Comparison of ENCODE assay signal across 1 cellular context in the genomic region with DNA sequence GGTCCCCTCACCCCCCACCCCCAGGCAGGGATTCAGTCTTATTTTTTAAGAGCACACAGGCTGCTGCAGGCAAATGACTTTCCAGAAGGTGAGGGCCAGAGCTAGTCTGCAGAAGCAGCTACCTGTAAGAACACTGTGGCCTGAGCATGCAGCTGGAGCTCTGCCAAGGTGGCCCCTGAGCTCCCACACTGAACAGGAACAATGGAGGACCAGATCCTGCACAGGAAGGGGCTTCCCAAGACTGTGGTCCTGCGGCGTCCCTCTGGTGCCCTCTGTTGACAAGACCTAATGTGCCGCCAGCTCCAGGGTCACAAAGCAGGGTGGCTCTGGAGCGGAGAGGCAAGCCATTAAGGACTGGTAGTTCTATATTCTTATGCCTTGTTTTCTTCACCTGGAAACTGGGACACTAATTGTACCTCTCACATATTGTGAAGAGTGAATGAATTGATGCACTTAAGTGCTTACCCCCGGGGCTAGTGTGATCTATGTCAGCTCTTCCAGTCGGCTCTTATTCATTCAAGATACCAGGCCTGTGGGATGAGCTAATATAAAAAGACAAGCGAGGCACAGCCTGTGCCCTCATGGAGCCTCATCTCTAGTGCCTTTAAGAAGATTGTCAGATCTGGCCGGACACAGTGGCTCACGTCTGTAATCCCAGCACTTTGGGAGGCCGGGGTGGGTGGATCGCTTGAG.
TF ChIP-seq lines count a peak whose summit lies in the region.

No MANE protein-coding gene starts in this region.

TF ChIP-seq in H1, 55 proteins besides CTCF, POLR2A, EP300 and RAD21:
- TF ChIP-seq MAFK (IDR thresholded peaks at IDR 0.05; ENCODE audit: low read depth, low read length): no peak
- TF ChIP-seq HDAC2 (IDR thresholded peaks at IDR 0.05; ENCODE audit: borderline replicate concordance in 1 of 2, low read depth in 2 of 2, low read length in 2 of 2): no peak
- peak; percentile 85 for TF ChIP-seq YY1 (IDR thresholded peaks at IDR 0.05; ENCODE audit: low read depth, low read length)
- TF ChIP-seq, protein P1, sequence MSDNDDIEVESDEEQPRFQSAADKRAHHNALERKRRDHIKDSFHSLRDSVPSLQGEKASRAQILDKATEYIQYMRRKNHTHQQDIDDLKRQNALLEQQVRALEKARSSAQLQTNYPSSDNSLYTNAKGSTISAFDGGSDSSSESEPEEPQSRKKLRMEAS (IDR thresholded peaks at IDR 0.05): 0 out of 2 replicates have a peak, but pooled peaks have one; percentile 14
